8 cellular contexts compared by ENCODE assay signal in genomic region chr1:217630711-217631591, GRCh38. TPM values are rescaled to one million over a fixed set of nuclear protein-coding genes. Genes with fewer than 3 reads are reported as not detected.
DNase-seq lines count a peak whose midpoint lies in the region; ATAC-seq, FAIRE-seq and TF ChIP-seq lines count a peak whose summit lies in the region.

GPATCH2 (minus strand) TSS chr1:217631090; CDS start chr1:217630971, 119 bp downstream.
SPATA17 (plus strand) TSS chr1:217631344; CDS start chr1:217631379, 35 bp downstream.

- H3K4me1 ChIP-seq in spleen = peaks cover 0 to 56% (median 36%) of the 10 kb centered on the region in 6 donors

- DNase-seq in AG08396 (ENCODE audit: low spot score) (peak; percentile 87), NCI-H2196 (lab: John Stamatoyannopoulos, UW; ENCODE audit: unreplicated experiment) (peak; percentile 92), bronchial epithelial cell (ENCODE audit: low read depth) (peak; percentile 80), inferior parietal cortex (ENCODE audit: extremely low spot score) (peak; percentile 88), spleen (peak; percentile 92)

- peak; percentile 97 for ATAC-seq in GM18873 (IDR thresholded peaks at IDR 0.05; ENCODE audit: low FRiP score, unreplicated experiment)
- peak; percentile 96 for ATAC-seq in HG03135 (IDR thresholded peaks at IDR 0.05; ENCODE audit: unreplicated experiment)

- WGBS in spleen, 5 donors = 1 to 2% (median 1%) methylated on average over 33 to 42 of the region's 42 CpGs

- TF ChIP-seq CTCF in WI38 (IDR thresholded peaks at IDR 0.05; ENCODE audit: low read depth, low read length) = no peak
- TF ChIP-seq CTCF in bronchial epithelial cell (IDR thresholded peaks at IDR 0.05; ENCODE audit: insufficient read depth, low read length, severe bottlenecking) = peak; percentile 48
- TF ChIP-seq CTCF in spleen (IDR thresholded peaks at IDR 0.05 in 8 of 11, conservative IDR thresholded peaks at IDR 0.05 in 3 of 11) = peak in 9 of 11 experiments; percentile 31 to 67 (median 49)

- H3K27me3 ChIP-seq in bronchial epithelial cell (ENCODE audit: control insufficient read depth, insufficient read depth, low read length) (no peaks in the 10 kb centered on the region), spleen (replicated peaks in 1 of 7) (peaks cover 0 to 4% (median 0%) of the 10 kb centered on the region in 7 donors)

- no peak for FAIRE-seq in bronchial epithelial cell (lab: Jason Lieb, UNC)

- intact Hi-C loops in spleen (cut with DNase I; ENCODE audit: low total_unique reads) = no loop called here

- H3K36me3 ChIP-seq in bronchial epithelial cell (ENCODE audit: control insufficient read depth, insufficient read depth, low read length) (no peaks in the 10 kb centered on the region), spleen (no peaks in the 10 kb centered on the region)

- peak within 1 kb of the TSS; percentile 87 to 92 (median 89) for H3K27ac ChIP-seq in spleen

- peak in 1 of 3 donors; percentile 39 for TF ChIP-seq POLR2A in spleen (IDR thresholded peaks at IDR 0.05)

- H3K4me3 ChIP-seq in WI38 (ENCODE audit: low read depth, low read length) (peak within 1 kb of the TSS; percentile 71), bronchial epithelial cell (ENCODE audit: low read depth, low read length) (peak within 1 kb of the TSS; percentile 91), spleen (peak within 1 kb of the TSS; percentile 61 to 81 (median 66))

- H3K9me3 ChIP-seq in spleen = no peaks in the 10 kb centered on the region

RNA-seq across cellular contexts. Expression of gene GPATCH2, which starts in this region (rescaled TPM):
- total RNA-seq in bronchial epithelial cell (24.7 and 33.3 TPM in 2 replicates), spleen (10 to 100 TPM; 15.0 to 24.2 (median 19.2) TPM)
- polyA plus RNA-seq in spleen = 1 to 10 TPM; 2.7 to 4.3 (median 4.2) TPM

RNA-seq across cellular contexts. Expression of gene SPATA17, which starts in this region (rescaled TPM):
- total RNA-seq in bronchial epithelial cell (0.53 and 0.77 TPM in 2 replicates), spleen (not detected)
- under 1 TPM in 2 of 3 donors, not detected in 1; 0.06 to 0.10 TPM for polyA plus RNA-seq in spleen

Comparison
In these comparisons a context has a peak if more than half of its experiments do, and no peak if none do; other contexts are left out.
1. Peak in every context shown above with its lines: DNase-seq, ATAC-seq, H3K4me3 ChIP-seq and H3K27ac ChIP-seq.